8 cellular contexts compared by ENCODE assay signal in genomic region chr16:69326172-69326873, GRCh38. TPM values are rescaled to one million over a fixed set of nuclear protein-coding genes. Genes with fewer than 3 reads are reported as not detected.
DNase-seq lines count a peak whose midpoint lies in the region; ATAC-seq, FAIRE-seq and TF ChIP-seq lines count a peak whose summit lies in the region.
"Had no signal": no experiment of that assay in that cellular context is flagged by ENCODE, and none has a peak within 500 bp of the region (broad histone marks: within the 10 kb centered on the region; RNA-seq: fewer than 3 reads in every experiment).

No MANE protein-coding gene starts in this region.

- no peak overlapping the region for H3K23ac ChIP-seq in IMR-90 (ENCODE audit: low read depth, low read length)

- TF ChIP-seq POLR2A in IMR-90 (IDR thresholded peaks at IDR 0.05; ENCODE audit: low read depth, low read length): no peak
- TF ChIP-seq POLR2A in tibial nerve (IDR thresholded peaks at IDR 0.05): no peak

- CTCF ChIA-PET in IMR-90 (lab: Yijun Ruan, JAX): interaction anchor here (0.6 kb wide), 1 partner anchor 167 kb away, joined by 3 read pairs; no protein-coding TSS in a partner anchor

- H3K9me3 Mint-ChIP-seq in activated naive CD8-positive, alpha-beta T cell treated with anti-CD3 and anti-CD28 coated beads, Interleukin-2, amount 50 U/mL, for 24 hours: no peaks in the 10 kb centered on the region

- H4K20me1 ChIP-seq in IMR-90 (ENCODE audit: insufficient read depth, low read length): peaks cover 72% of the 10 kb centered on the region

- H2AFZ ChIP-seq in IMR-90 (replicated peaks; ENCODE audit: low read length, poor library complexity): no peak overlapping the region

- TF ChIP-seq RAD21 in IMR-90 (IDR thresholded peaks at IDR 0.05; ENCODE audit: low read length): no peak

- POLR2A ChIA-PET in IMR-90 (lab: Charles Lee; ENCODE audit: unreplicated experiment): interaction anchor here (0.5 kb wide), 1 partner anchor 66 kb away, joined by 3 read pairs; no protein-coding TSS in a partner anchor

- 89% methylated on average over 4 of the region's 7 CpGs; no CpG with 5 or more reads in 1 of the 2 experiments for WGBS in IMR-90 (ENCODE audit: extremely low coverage in 2 of 2, insufficient read length in 1 of 2), 2 experiments
- WGBS in tibial nerve, 2 donors: 60 to 65% methylated on average over 7 of the region's 7 CpGs

- peaks cover 43% of the 10 kb centered on the region for H3K4me1 Mint-ChIP-seq in activated naive CD8-positive, alpha-beta T cell treated with anti-CD3 and anti-CD28 coated beads, Interleukin-2, amount 50 U/mL, for 24 hours

- TF ChIP-seq CTCF in IMR-90 (conservative IDR thresholded peaks at IDR 0.05; ENCODE audit: low read depth, low read length) (no peak), tibial nerve (IDR thresholded peaks at IDR 0.05) (no peak)

- no peak for FAIRE-seq in RCC 7860 (lab: Jason Lieb, UNC)

- no peak for ATAC-seq in IMR-90 (ENCODE audit: low read depth)
- ATAC-seq in activated naive CD8-positive, alpha-beta T cell treated with anti-CD3 and anti-CD28 coated beads, Interleukin-2, amount 50 U/mL, for 24 hours: no peak

- no peaks in the 10 kb centered on the region for H3K9me3 ChIP-seq in IMR-90 (ENCODE audit: control insufficient read depth, insufficient read depth, low read length)
- H3K9me3 ChIP-seq in tibial nerve: no peaks in the 10 kb centered on the region
- H3K9me3 ChIP-seq: MG63, neutrophil had no signal

- H3K9ac ChIP-seq in IMR-90 (ENCODE audit: low read depth, low read length): no peak overlapping the region

- no TSS peak for BruUV-seq in IMR-90 (replicated peaks; lab: Mats Ljungman, UMichigan)

- H2BK5ac ChIP-seq in IMR-90 (ENCODE audit: low read depth, low read length, poor library complexity, severe bottlenecking): no peak overlapping the region

- TF ChIP-seq EP300 in tibial nerve (IDR thresholded peaks at IDR 0.05): no peak

- H2BK20ac ChIP-seq in IMR-90 (ENCODE audit: low read depth, low read length): no peak overlapping the region

- dilution Hi-C loops in IMR-90 (cut with HindIII; ENCODE audit: low sequenced_read_pairs, unreplicated experiment): no loop called here

- peak overlapping the region; percentile 82 for H3K27ac Mint-ChIP-seq in activated naive CD8-positive, alpha-beta T cell treated with anti-CD3 and anti-CD28 coated beads, Interleukin-2, amount 50 U/mL, for 24 hours

- no peak overlapping the region for H3K18ac ChIP-seq in IMR-90 (ENCODE audit: low read depth, low read length)

- peak overlapping the region; percentile 52 for H2AK9ac ChIP-seq in IMR-90 (replicated peaks; ENCODE audit: low read depth, low read length, poor library complexity)

- H3K4me3 ChIP-seq in IMR-90 (ENCODE audit: insufficient read depth, low read depth, low read length) (no peak overlapping the region), tibial nerve (no peak overlapping the region)
- H3K4me3 ChIP-seq: MG63 had no signal

- H3K14ac ChIP-seq in IMR-90 (replicated peaks; ENCODE audit: low read depth, low read length): no peak overlapping the region

- H3K36me3 ChIP-seq in IMR-90 (ENCODE audit: control insufficient read depth, insufficient read depth, low read length): peaks cover 50% of the 10 kb centered on the region
- H3K36me3 ChIP-seq in tibial nerve: peaks cover 2 to 75% (median 3%) of the 10 kb centered on the region in 3 donors

- no peak for DNase-seq in IMR-90
- no peak for DNase-seq in activated naive CD8-positive, alpha-beta T cell treated with anti-CD3 and anti-CD28 coated beads, Interleukin-2, amount 50 U/mL, for 24 hours
- DNase-seq in renal cortical epithelial cell (ENCODE audit: low read depth): peak; percentile 90
- DNase-seq in tibial nerve (ENCODE audit: low spot score in 2 of 2): no peak
- no peak for DNase-seq in RCC 7860 (ENCODE audit: low spot score)
- DNase-seq in SW480 (ENCODE audit: low spot score): no peak
- DNase-seq: MG63 had no signal

- H3K27ac ChIP-seq in IMR-90 (ENCODE audit: insufficient read depth, low read length) (no peak overlapping the region), tibial nerve (no peak overlapping the region)
- H3K27ac ChIP-seq: neutrophil had no signal

- peaks cover 45% of the 10 kb centered on the region for H3K36me3 Mint-ChIP-seq in activated naive CD8-positive, alpha-beta T cell treated with anti-CD3 and anti-CD28 coated beads, Interleukin-2, amount 50 U/mL, for 24 hours (ENCODE audit: low read depth)

- H4K8ac ChIP-seq in IMR-90 (ENCODE audit: low read depth in 2 of 2, low read length in 2 of 2): no peak overlapping the region

- H3K56ac ChIP-seq in IMR-90 (ENCODE audit: extremely low read depth, insufficient read depth, low read length): no peak overlapping the region

- in situ Hi-C loops in IMR-90 (cut with MboI; ENCODE audit: low sequenced_read_pairs): no loop called here

- intact Hi-C loops in IMR-90 (cut with micrococcal nuclease): no loop called here

- H3K27me3 ChIP-seq in IMR-90 (ENCODE audit: control insufficient read depth, insufficient read depth, low read length) (no peaks in the 10 kb centered on the region), tibial nerve (no peaks in the 10 kb centered on the region)
- H3K27me3 ChIP-seq: MG63, neutrophil had no signal

- H3K4me1 ChIP-seq in IMR-90 (ENCODE audit: control insufficient read depth, insufficient read depth, low read length) (peaks cover 12% of the 10 kb centered on the region), tibial nerve (peaks cover 7 to 53% (median 17%) of the 10 kb centered on the region in 4 donors)

- no peak overlapping the region for H4K91ac ChIP-seq in IMR-90 (ENCODE audit: insufficient read depth, low read depth, low read length)

- peaks cover 38 to 82% of the 10 kb centered on the region in 2 experiments for H3K79me1 ChIP-seq in IMR-90 (ENCODE audit: low read depth in 1 of 2, low read length in 2 of 2)

- H2BK15ac ChIP-seq in IMR-90 (ENCODE audit: low read depth, low read length): no peak overlapping the region

- peaks cover 13% of the 10 kb centered on the region for H3K9me1 ChIP-seq in IMR-90 (ENCODE audit: insufficient read depth, low read length)

- no peak overlapping the region for H3K4ac ChIP-seq in IMR-90 (ENCODE audit: low read depth, low read length)

- peak overlapping the region; percentile 87 for H3K4me3 Mint-ChIP-seq in activated naive CD8-positive, alpha-beta T cell treated with anti-CD3 and anti-CD28 coated beads, Interleukin-2, amount 50 U/mL, for 24 hours

- H4K5ac ChIP-seq in IMR-90 (ENCODE audit: low read depth, low read length): no peak overlapping the region

- H3K4me2 ChIP-seq in IMR-90 (ENCODE audit: low read depth, low read length): no peak overlapping the region

- H2AK5ac ChIP-seq in IMR-90 (ENCODE audit: low read depth, low read length): no peak overlapping the region

- H3K27me3 Mint-ChIP-seq in activated naive CD8-positive, alpha-beta T cell treated with anti-CD3 and anti-CD28 coated beads, Interleukin-2, amount 50 U/mL, for 24 hours: no peaks in the 10 kb centered on the region

- H2BK120ac ChIP-seq in IMR-90 (ENCODE audit: low read depth, low read length): no peak overlapping the region

TF ChIP-seq in IMR-90, 13 proteins besides CTCF, POLR2A, EP300 and RAD21 (continues in another document):
- TF ChIP-seq MXI1 (IDR thresholded peaks at IDR 0.05; ENCODE audit: borderline replicate concordance, low read depth, low read length): no peak
- no peak for TF ChIP-seq FOS (IDR thresholded peaks at IDR 0.05; ENCODE audit: low read depth, low read length)
- TF ChIP-seq CEBPB (IDR thresholded peaks at IDR 0.05; ENCODE audit: low read depth, low read length): no peak
- no peak for TF ChIP-seq CHD1 (IDR thresholded peaks at IDR 0.05; ENCODE audit: low read depth, low read length)
- TF ChIP-seq BHLHE40 (IDR thresholded peaks at IDR 0.05; ENCODE audit: low read depth, low read length): no peak
- no peak for TF ChIP-seq MAZ (IDR thresholded peaks at IDR 0.05; ENCODE audit: borderline replicate concordance, low read depth, low read length)
- no peak for TF ChIP-seq USF2 (IDR thresholded peaks at IDR 0.05; ENCODE audit: low read depth, low read length)

RNA-seq across cellular contexts. Expression of gene PDF, which starts 4.1 kb away (rescaled TPM):
- total RNA-seq in IMR-90 (2012; rRNA removed) (4.5 and 7.5 TPM in 2 replicates), renal cortical epithelial cell (27.3 and 41.6 TPM in 2 replicates), tibial nerve (10 to 100 TPM in 3 of 4 donors, 1 to 10 TPM in 1; 6.8 to 20.7 (median 15.8) TPM)
- polyA plus RNA-seq in IMR-90 (2012; rRNA removed): 6.4 and 7.6 TPM in 2 replicates
- 10.9 and 17.5 TPM in 2 replicates for polyA plus RNA-seq in IMR-90 (2012; cell fraction: cytosol; rRNA removed)
- 6.6 and 10.2 TPM in 2 replicates for polyA plus RNA-seq in IMR-90 (2012; cell fraction: nucleus; rRNA removed; ENCODE audit: low replicate concordance)

RNA-seq across cellular contexts. Expression of gene COG8, which starts 13.0 kb away (rescaled TPM):
- total RNA-seq in IMR-90 (2012; rRNA removed): 19.4 and 26.2 TPM in 2 replicates
- 22.8 and 23.4 TPM in 2 replicates for polyA plus RNA-seq in IMR-90 (2012; rRNA removed)
- 16.0 and 27.1 TPM in 2 replicates for polyA plus RNA-seq in IMR-90 (2012; cell fraction: cytosol; rRNA removed)
- 19.7 and 25.4 TPM in 2 replicates for polyA plus RNA-seq in IMR-90 (2012; cell fraction: nucleus; rRNA removed; ENCODE audit: low replicate concordance)
- 35.3 and 56.6 TPM in 2 replicates for total RNA-seq in renal cortical epithelial cell
- total RNA-seq in tibial nerve: 10 to 100 TPM; 62.2 to 77.5 (median 70.0) TPM

RNA-seq across cellular contexts. Expression of gene NIP7, which starts 13.2 kb away (rescaled TPM):
- 28.3 and 40.5 TPM in 2 replicates for total RNA-seq in IMR-90 (2012; rRNA removed)
- polyA plus RNA-seq in IMR-90 (2012; rRNA removed): 10.6 and 14.0 TPM in 2 replicates
- 3.4 and 16.1 TPM in 2 replicates for polyA plus RNA-seq in IMR-90 (2012; cell fraction: cytosol; rRNA removed)
- 3.0 and 8.0 TPM in 2 replicates for polyA plus RNA-seq in IMR-90 (2012; cell fraction: nucleus; rRNA removed; ENCODE audit: low replicate concordance)
- total RNA-seq in renal cortical epithelial cell: 21.7 and 33.2 TPM in 2 replicates
- 10 to 100 TPM in 3 of 4 donors, 1 to 10 TPM in 1; 8.2 to 17.1 (median 11.7) TPM for total RNA-seq in tibial nerve

RNA-seq across cellular contexts. Expression of gene VPS4A, which starts 15.2 kb away (rescaled TPM):
- total RNA-seq in IMR-90 (2012; rRNA removed) (23.3 and 25.3 TPM in 2 replicates), renal cortical epithelial cell (27.3 and 30.4 TPM in 2 replicates), tibial nerve (10 to 100 TPM; 35.4 to 47.2 (median 43.5) TPM)
- 23.3 and 25.2 TPM in 2 replicates for polyA plus RNA-seq in IMR-90 (2012; rRNA removed)
- 21.9 TPM in 2 replicates for polyA plus RNA-seq in IMR-90 (2012; cell fraction: cytosol; rRNA removed)
- 43.1 and 50.4 TPM in 2 replicates for polyA plus RNA-seq in IMR-90 (2012; cell fraction: nucleus; rRNA removed; ENCODE audit: low replicate concordance)

RNA-seq across cellular contexts. Expression of gene TMED6, which starts 25.3 kb away (rescaled TPM):
- not detected in 2 replicates for total RNA-seq in IMR-90 (2012; rRNA removed)
- 0.10 and 0.20 TPM in 2 replicates for polyA plus RNA-seq in IMR-90 (2012; rRNA removed)
- polyA plus RNA-seq in IMR-90 (2012; cell fraction: cytosol; rRNA removed): not detected in 2 replicates
- polyA plus RNA-seq in IMR-90 (2012; cell fraction: nucleus; rRNA removed; ENCODE audit: low replicate concordance): 0.08 and 0.73 TPM in 2 replicates
- total RNA-seq in renal cortical epithelial cell: 0.87 TPM in 1 of 2 replicates, not detected in the other
- not detected for total RNA-seq in tibial nerve
